8 cellular contexts compared by ENCODE assay signal in the genomic region with DNA sequence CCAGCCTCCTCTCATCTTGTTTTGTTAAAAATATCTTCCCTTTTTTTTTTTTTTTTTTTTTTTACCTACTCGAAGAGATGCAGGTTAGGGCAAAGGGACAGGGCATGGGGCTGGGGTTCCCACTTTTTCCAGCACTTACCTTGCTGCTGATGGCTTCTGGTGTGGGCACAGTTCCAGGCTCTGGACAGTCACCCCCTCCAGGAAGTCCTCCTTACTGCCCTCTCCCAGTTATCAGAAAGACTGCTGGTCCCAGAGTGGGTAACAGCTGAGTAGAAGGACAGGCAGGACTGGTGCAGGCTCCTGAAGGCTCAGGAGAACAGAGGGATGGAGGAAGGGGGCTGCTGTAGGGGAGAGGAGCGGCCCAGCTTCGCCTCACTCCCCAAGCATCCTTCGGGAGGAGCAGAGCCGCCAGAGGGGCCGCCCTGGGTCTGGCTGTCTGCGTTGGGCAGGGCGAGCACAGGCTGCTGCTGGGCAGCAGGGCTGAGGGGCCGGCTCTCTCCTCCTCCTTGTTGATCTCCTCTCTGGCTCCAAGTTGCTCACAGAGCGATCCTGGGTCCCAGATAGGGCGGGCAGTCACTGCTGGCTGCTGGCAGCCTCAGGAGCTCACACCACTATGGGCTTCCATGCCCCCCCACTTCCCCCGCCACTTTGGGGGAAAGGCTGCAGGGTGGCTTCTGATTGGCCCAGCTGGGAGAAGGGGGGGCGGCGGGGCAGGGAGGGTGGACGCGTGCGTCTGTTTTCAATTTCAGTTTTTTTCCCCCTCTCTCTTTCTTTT. TPM values are rescaled to one million over a fixed set of nuclear protein-coding genes. Genes with fewer than 3 reads are reported as not detected.
DNase-seq lines count a peak whose midpoint lies in the region; ATAC-seq lines count a peak whose summit lies in the region.

A gene (minus strand): TSS at position 588 of the 775 bp plus-strand sequence. CDS start 18,798 bp downstream, outside the sequence.

- peak within 1 kb of the TSS; percentile 0 for H3K4me3 ChIP-seq in ectodermal cell (ENCODE audit: insufficient read depth, low read depth, low read length)

- peaks cover 20% of the 10 kb centered on the region for H3K4me1 ChIP-seq in ectodermal cell (ENCODE audit: control insufficient read depth, insufficient read depth, low read length)

- H3K9me3 ChIP-seq in ectodermal cell (ENCODE audit: control insufficient read depth, low read length), result no peaks in the 10 kb centered on the region

- no peak within 1 kb of the TSS for H3K27ac ChIP-seq in ectodermal cell (ENCODE audit: insufficient read depth, low read depth, low read length, poor library complexity, severe bottlenecking)

- no peaks in the 10 kb centered on the region for H3K36me3 ChIP-seq in ectodermal cell (ENCODE audit: control insufficient read depth, insufficient read depth, low read length)

- peak; percentile 46 for ATAC-seq in HG02870 (IDR thresholded peaks at IDR 0.05; ENCODE audit: unreplicated experiment)

- 11 to 12% methylated on average over 16 to 17 of the region's 17 CpGs for WGBS in ectodermal cell, 2 experiments

- DNase-seq in GM03348 (ENCODE audit: low spot score) (peak; percentile 96), medulla oblongata (ENCODE audit: extremely low spot score) (peak; percentile 90), kidney tubule cell (ENCODE audit: low spot score) (no peak), NCI-H1694 (lab: John Stamatoyannopoulos, UW) (no peak)
- DNase-seq in activated CD4-positive, alpha-beta T cell treated with anti-CD3 and anti-CD28 coated beads, Interleukin-2, amount 50 U/mL, for 48 hours, result peak; percentile 5 to 14
- DNase-seq in stimulated activated CD8-positive, alpha-beta memory T cell treated with anti-CD3 and anti-CD28 coated beads, Interleukin-4, amount 100 ng/mL, for 1 hour (ENCODE audit: low read depth in 2 of 2, low spot score in 1 of 2), result peak; percentile 30 to 34

- H3K27me3 ChIP-seq in ectodermal cell (ENCODE audit: control insufficient read depth, insufficient read depth, low read length, poor library complexity, severe bottlenecking), result no peaks in the 10 kb centered on the region

RNA-seq across cellular contexts. Expression of the gene that starts here (rescaled TPM):
- polyA plus RNA-seq in ectodermal cell (2013, experiment 1 of 4), result 25.9 TPM
- polyA plus RNA-seq in ectodermal cell (2013, experiment 2 of 4), result 22.1 TPM
- 20.5 TPM for polyA plus RNA-seq in ectodermal cell (2013, experiment 3 of 4)
- 21.8 TPM for polyA plus RNA-seq in ectodermal cell (2013, experiment 4 of 4)

Comparison
In these comparisons a context has a peak if more than half of its experiments do, and no peak if none do; other contexts are left out.
1. DNase-seq: peak in GM03348 (single experiment), activated CD4-positive, alpha-beta T cell treated with anti-CD3 and anti-CD28 coated beads, Interleukin-2, amount 50 U/mL, for 48 hours (2 of 2), medulla oblongata (single experiment) and stimulated activated CD8-positive, alpha-beta memory T cell treated with anti-CD3 and anti-CD28 coated beads, Interleukin-4, amount 100 ng/mL, for 1 hour (2 of 2); none in kidney tubule cell (single experiment) and NCI-H1694 (single experiment).